In the genomic region with DNA sequence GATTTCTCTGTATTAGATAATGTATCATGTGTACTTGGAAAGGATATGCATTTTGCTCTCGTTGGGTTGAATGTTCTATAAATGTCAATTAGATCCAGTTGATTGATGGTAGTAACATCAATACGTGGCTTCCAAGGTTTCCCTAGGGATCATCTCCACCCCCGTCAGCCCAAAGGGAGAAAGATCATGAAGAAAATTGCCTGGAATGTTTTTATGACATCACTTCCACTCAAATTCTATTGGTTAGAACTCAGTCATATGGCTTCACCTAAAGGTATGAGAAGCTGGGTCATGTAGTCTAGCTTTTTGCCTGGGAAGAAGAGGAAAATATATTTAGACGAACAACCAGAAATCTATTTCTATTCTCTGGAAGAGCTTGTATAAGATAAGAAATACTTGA, we compare ENCODE assay signal across 1 cellular context.
TF ChIP-seq lines count a peak whose summit lies in the region.

Gene C1orf185 (plus strand): TSS at position 253 of the 400 bp plus-strand sequence. CDS start 6 bp downstream, at position 259.

TF ChIP-seq in HEK293, 187 proteins besides CTCF, POLR2A, EP300 and RAD21 (continued from another document):
- TF ChIP-seq, protein P1, sequence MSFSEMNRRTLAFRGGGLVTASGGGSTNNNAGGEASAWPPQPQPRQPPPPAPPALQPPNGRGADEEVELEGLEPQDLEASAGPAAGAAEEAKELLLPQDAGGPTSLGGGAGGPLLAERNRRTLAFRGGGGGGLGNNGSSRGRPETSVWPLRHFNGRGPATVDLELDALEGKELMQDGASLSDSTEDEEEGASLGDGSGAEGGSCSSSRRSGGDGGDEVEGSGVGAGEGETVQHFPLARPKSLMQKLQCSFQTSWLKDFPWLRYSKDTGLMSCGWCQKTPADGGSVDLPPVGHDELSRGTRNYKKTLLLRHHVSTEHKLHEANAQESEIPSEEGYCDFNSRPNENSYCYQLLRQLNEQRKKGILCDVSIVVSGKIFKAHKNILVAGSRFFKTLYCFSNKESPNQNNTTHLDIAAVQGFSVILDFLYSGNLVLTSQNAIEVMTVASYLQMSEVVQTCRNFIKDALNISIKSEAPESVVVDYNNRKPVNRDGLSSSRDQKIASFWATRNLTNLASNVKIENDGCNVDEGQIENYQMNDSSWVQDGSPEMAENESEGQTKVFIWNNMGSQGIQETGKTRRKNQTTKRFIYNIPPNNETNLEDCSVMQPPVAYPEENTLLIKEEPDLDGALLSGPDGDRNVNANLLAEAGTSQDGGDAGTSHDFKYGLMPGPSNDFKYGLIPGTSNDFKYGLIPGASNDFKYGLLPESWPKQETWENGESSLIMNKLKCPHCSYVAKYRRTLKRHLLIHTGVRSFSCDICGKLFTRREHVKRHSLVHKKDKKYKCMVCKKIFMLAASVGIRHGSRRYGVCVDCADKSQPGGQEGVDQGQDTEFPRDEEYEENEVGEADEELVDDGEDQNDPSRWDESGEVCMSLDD (tag by site-specific recombination; IDR thresholded peaks at IDR 0.05) = no peak
- no peak for TF ChIP-seq ZNF404 (tag by site-specific recombination; IDR thresholded peaks at IDR 0.05)
- TF ChIP-seq ZNF426 (tag by site-specific recombination; IDR thresholded peaks at IDR 0.05) = no peak
- no peak for TF ChIP-seq ZNF341 (tag by site-specific recombination; IDR thresholded peaks at IDR 0.05; ENCODE audit: low read depth)
- TF ChIP-seq, protein P2, sequence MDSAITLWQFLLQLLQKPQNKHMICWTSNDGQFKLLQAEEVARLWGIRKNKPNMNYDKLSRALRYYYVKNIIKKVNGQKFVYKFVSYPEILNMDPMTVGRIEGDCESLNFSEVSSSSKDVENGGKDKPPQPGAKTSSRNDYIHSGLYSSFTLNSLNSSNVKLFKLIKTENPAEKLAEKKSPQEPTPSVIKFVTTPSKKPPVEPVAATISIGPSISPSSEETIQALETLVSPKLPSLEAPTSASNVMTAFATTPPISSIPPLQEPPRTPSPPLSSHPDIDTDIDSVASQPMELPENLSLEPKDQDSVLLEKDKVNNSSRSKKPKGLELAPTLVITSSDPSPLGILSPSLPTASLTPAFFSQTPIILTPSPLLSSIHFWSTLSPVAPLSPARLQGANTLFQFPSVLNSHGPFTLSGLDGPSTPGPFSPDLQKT (IDR thresholded peaks at IDR 0.05; ENCODE audit: borderline replicate concordance, low read depth, low read length) = no peak
- 0 out of 2 replicates have a peak, but pooled peaks have one; percentile 17 for TF ChIP-seq ZBTB48 (tag by site-specific recombination; IDR thresholded peaks at IDR 0.05)
- TF ChIP-seq ZNF157 (tag by site-specific recombination; IDR thresholded peaks at IDR 0.05) = no peak
- TF ChIP-seq PRDM4 (tag by site-specific recombination; IDR thresholded peaks at IDR 0.05) = no peak
- TF ChIP-seq ZEB2 (tag by site-specific recombination; IDR thresholded peaks at IDR 0.05) = no peak
- no peak for TF ChIP-seq ZNF707 (tag by site-specific recombination; IDR thresholded peaks at IDR 0.05)
- no peak for TF ChIP-seq PRDM10 (tag by site-specific recombination; IDR thresholded peaks at IDR 0.05)
- TF ChIP-seq ZNF513 (tag by site-specific recombination; IDR thresholded peaks at IDR 0.05) = no peak
- 0 out of 2 replicates have a peak, but pooled peaks have one; percentile 6 for TF ChIP-seq SP2 (tag by site-specific recombination; IDR thresholded peaks at IDR 0.05)
- TF ChIP-seq ZNF366 (tag by site-specific recombination; conservative IDR thresholded peaks at IDR 0.05) = no peak
- TF ChIP-seq ZNF354C (tag by site-specific recombination; IDR thresholded peaks at IDR 0.05; ENCODE audit: borderline replicate concordance, low read depth) = no peak
- TF ChIP-seq, protein P3, sequence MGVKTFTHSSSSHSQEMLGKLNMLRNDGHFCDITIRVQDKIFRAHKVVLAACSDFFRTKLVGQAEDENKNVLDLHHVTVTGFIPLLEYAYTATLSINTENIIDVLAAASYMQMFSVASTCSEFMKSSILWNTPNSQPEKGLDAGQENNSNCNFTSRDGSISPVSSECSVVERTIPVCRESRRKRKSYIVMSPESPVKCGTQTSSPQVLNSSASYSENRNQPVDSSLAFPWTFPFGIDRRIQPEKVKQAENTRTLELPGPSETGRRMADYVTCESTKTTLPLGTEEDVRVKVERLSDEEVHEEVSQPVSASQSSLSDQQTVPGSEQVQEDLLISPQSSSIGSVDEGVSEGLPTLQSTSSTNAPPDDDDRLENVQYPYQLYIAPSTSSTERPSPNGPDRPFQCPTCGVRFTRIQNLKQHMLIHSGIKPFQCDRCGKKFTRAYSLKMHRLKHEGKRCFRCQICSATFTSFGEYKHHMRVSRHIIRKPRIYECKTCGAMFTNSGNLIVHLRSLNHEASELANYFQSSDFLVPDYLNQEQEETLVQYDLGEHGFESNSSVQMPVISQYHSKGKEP (tag by site-specific recombination; IDR thresholded peaks at IDR 0.05) = no peak
- TF ChIP-seq KLF1 (tag by site-specific recombination; IDR thresholded peaks at IDR 0.05) = no peak
- TF ChIP-seq ZNF140 (tag by site-specific recombination; IDR thresholded peaks at IDR 0.05) = no peak
- no peak for TF ChIP-seq ZBTB6 (tag by site-specific recombination; IDR thresholded peaks at IDR 0.05)
- no peak for TF ChIP-seq SETDB1 (IDR thresholded peaks at IDR 0.05; ENCODE audit: insufficient read length, low read length)
- TF ChIP-seq ZNF394 (tag by site-specific recombination; IDR thresholded peaks at IDR 0.05; ENCODE audit: borderline replicate concordance) = no peak
- TF ChIP-seq GLIS1 (tag by site-specific recombination; IDR thresholded peaks at IDR 0.05) = no peak
- no peak for TF ChIP-seq ZBTB20 (tag by site-specific recombination; IDR thresholded peaks at IDR 0.05)
- TF ChIP-seq ZNF335 (tag by site-specific recombination; conservative IDR thresholded peaks at IDR 0.05) = peak; percentile 46
- peak; percentile 76 for TF ChIP-seq ZBTB21 (tag by site-specific recombination; IDR thresholded peaks at IDR 0.05)
- TF ChIP-seq ZNF16 (tag by site-specific recombination; IDR thresholded peaks at IDR 0.05; ENCODE audit: low read depth) = no peak
- TF ChIP-seq ZNF610 (tag by site-specific recombination; IDR thresholded peaks at IDR 0.05; ENCODE audit: borderline replicate concordance) = no peak
- no peak for TF ChIP-seq ZNF433 (tag by site-specific recombination; IDR thresholded peaks at IDR 0.05; ENCODE audit: low read depth)
- peak; percentile 58; the same call in 1 of the 2 replicates for TF ChIP-seq ATF2 (tag by site-specific recombination; IDR thresholded peaks at IDR 0.05; ENCODE audit: low read depth)
- TF ChIP-seq ZXDB (tag by site-specific recombination; IDR thresholded peaks at IDR 0.05) = no peak
- no peak for TF ChIP-seq ZNF514 (tag by site-specific recombination; IDR thresholded peaks at IDR 0.05)
